Comparison of ENCODE assay signal across 1 cellular context in genomic region chr16:1163567-1164055, GRCh38.
A peak's percentile ranks its signal among the peaks of the same experiment; 100 is the strongest.
TF ChIP-seq lines count a peak whose summit lies in the region.

No MANE protein-coding gene starts in this region.

TF ChIP-seq in K562, 482 proteins besides CTCF, POLR2A, EP300 and RAD21:
- 0 out of 2 replicates have a peak, but pooled peaks have one; percentile 76 for TF ChIP-seq ZBTB1 (CRISPR knock-in tag; IDR thresholded peaks at IDR 0.05; ENCODE audit: borderline replicate concordance, low read depth)
- TF ChIP-seq ZNF165 (CRISPR knock-in tag; IDR thresholded peaks at IDR 0.05; ENCODE audit: borderline replicate concordance): no peak
- TF ChIP-seq WHSC1 (IDR thresholded peaks at IDR 0.05; ENCODE audit: low read length): no peak
- no peak for TF ChIP-seq TAF1 (IDR thresholded peaks at IDR 0.05; ENCODE audit: control insufficient read depth, extremely low read depth, insufficient read depth, low read length, severe bottlenecking)
- TF ChIP-seq JUND (IDR thresholded peaks at IDR 0.05; ENCODE audit: borderline replicate concordance, low read depth, low read length): 0 out of 2 replicates have a peak, but pooled peaks have one; percentile 41
- no peak for TF ChIP-seq JUND (tag; IDR thresholded peaks at IDR 0.05; ENCODE audit: borderline replicate concordance, low read depth, low read length)
- no peak for TF ChIP-seq DACH1 (IDR thresholded peaks at IDR 0.05; ENCODE audit: partially characterized antibody)
- no peak for TF ChIP-seq ZMIZ1 (IDR thresholded peaks at IDR 0.05; ENCODE audit: low read depth in 2 of 2, low read length in 2 of 2)
- TF ChIP-seq, protein P1, sequence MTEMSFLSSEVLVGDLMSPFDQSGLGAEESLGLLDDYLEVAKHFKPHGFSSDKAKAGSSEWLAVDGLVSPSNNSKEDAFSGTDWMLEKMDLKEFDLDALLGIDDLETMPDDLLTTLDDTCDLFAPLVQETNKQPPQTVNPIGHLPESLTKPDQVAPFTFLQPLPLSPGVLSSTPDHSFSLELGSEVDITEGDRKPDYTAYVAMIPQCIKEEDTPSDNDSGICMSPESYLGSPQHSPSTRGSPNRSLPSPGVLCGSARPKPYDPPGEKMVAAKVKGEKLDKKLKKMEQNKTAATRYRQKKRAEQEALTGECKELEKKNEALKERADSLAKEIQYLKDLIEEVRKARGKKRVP (CRISPR knock-in tag; IDR thresholded peaks at IDR 0.05): no peak
- TF ChIP-seq FOSL1 (tag; conservative IDR thresholded peaks at IDR 0.05): peak; percentile 45; the same call in 1 of the 2 replicates
- peak; percentile 29; the same call in 1 of the 2 replicates for TF ChIP-seq ATF3 (IDR thresholded peaks at IDR 0.05)
- no peak for TF ChIP-seq ATF3 (CRISPR knock-in tag; conservative IDR thresholded peaks at IDR 0.05)
- TF ChIP-seq FOXA1 (IDR thresholded peaks at IDR 0.05; ENCODE audit: borderline replicate concordance): no peak
- 0 out of 2 replicates have a peak, but pooled peaks have one; percentile 14 for TF ChIP-seq ZFX (CRISPR knock-in tag; IDR thresholded peaks at IDR 0.05)
